ENCODE assay signal across 25 cellular contexts in genomic region chr3:132682201-132682600, GRCh38. TPM values are rescaled to one million over a fixed set of nuclear protein-coding genes. Genes with fewer than 3 reads are reported as not detected.
A peak's percentile ranks its signal among the peaks of the same experiment; 100 is the strongest.
DNase-seq lines count a peak whose midpoint lies in the region; ATAC-seq and TF ChIP-seq lines count a peak whose summit lies in the region.
"Had no signal": no experiment of that assay in that cellular context is flagged by ENCODE, and none has a peak within 500 bp of the region (broad histone marks: within the 10 kb centered on the region; RNA-seq: fewer than 3 reads in every experiment).

No MANE protein-coding gene starts in this region.

- H3K4me3 Mint-ChIP-seq in stimulated activated naive CD8-positive, alpha-beta T cell treated with anti-CD3 and anti-CD28 coated beads, Interleukin-15, Interleukin-2, amounts not matched to agents 100 ng/mL and 50 ng/mL, for 24 hours: no peak overlapping the region
- no peak overlapping the region for H3K4me3 Mint-ChIP-seq in stimulated activated naive CD8-positive, alpha-beta T cell treated with anti-CD3 and anti-CD28 coated beads, Interleukin-15, amount 100 ng/mL, for 72 hours

- H3K27me3 ChIP-seq in heart left ventricle: no peaks in the 10 kb centered on the region
- H3K27me3 ChIP-seq: MG63, Peyer's patch, SJSA1 had no signal

- no peak for DNase-seq in stimulated activated naive CD8-positive, alpha-beta T cell treated with anti-CD3 and anti-CD28 coated beads, Interleukin-15, amount 100 ng/mL, for 72 hours
- DNase-seq in NCI-H69 (lab: John Stamatoyannopoulos, UW) (peak; percentile 64), fibroblast of peridontal ligament (ENCODE audit: extremely low read depth) (peak; percentile 64), stromal cell of bone marrow (ENCODE audit: low read depth) (peak; percentile 2), heart left ventricle (no peak), HT-29 (ENCODE audit: low spot score) (no peak), COLO829 (ENCODE audit: low spot score) (no peak)
- DNase-seq: ACHN; AML-193; Caco-2; GM23248; Kasumi-1; MG63; NCI-H1092; NCI-H146; NCI-H2081; NCI-H2171 treated with DMSO at 0.1 percent for 48 hours; NCI-H446; NCI-H526 treated with DMSO at 0.1 percent for 48 hours; NK-92 treated with Interleukin-12 subunit alpha and Interleukin-12 subunit beta, amount 100 ng/mL, for 24 hours; Peyer's patch had no signal

- H3K36me3 Mint-ChIP-seq in stimulated activated naive CD8-positive, alpha-beta T cell treated with anti-CD3 and anti-CD28 coated beads, Interleukin-15, Interleukin-2, amounts not matched to agents 100 ng/mL and 50 ng/mL, for 24 hours (ENCODE audit: low read depth): peaks cover 32% of the 10 kb centered on the region

- no peaks in the 10 kb centered on the region for H3K4me1 Mint-ChIP-seq in stimulated activated naive CD8-positive, alpha-beta T cell treated with anti-CD3 and anti-CD28 coated beads, Interleukin-15, Interleukin-2, amounts not matched to agents 100 ng/mL and 50 ng/mL, for 24 hours (ENCODE audit: low read depth)
- no peaks in the 10 kb centered on the region for H3K4me1 Mint-ChIP-seq in stimulated activated naive CD8-positive, alpha-beta T cell treated with anti-CD3 and anti-CD28 coated beads, Interleukin-15, amount 100 ng/mL, for 72 hours

- no peak for TF ChIP-seq POLR2A in heart left ventricle (IDR thresholded peaks at IDR 0.05)

- H3K36me3 ChIP-seq in heart left ventricle: peaks cover 0 to 100% (median 100%) of the 10 kb centered on the region in 9 donors

- TF ChIP-seq CTCF in heart left ventricle (IDR thresholded peaks at IDR 0.05): no peak

- intact Hi-C loops in heart left ventricle (cut with DNase I): no loop called here

- peak overlapping the region; percentile 3 for H3K27ac Mint-ChIP-seq in stimulated activated naive CD8-positive, alpha-beta T cell treated with anti-CD3 and anti-CD28 coated beads, Interleukin-15, Interleukin-2, amounts not matched to agents 100 ng/mL and 50 ng/mL, for 24 hours
- H3K27ac Mint-ChIP-seq in stimulated activated naive CD8-positive, alpha-beta T cell treated with anti-CD3 and anti-CD28 coated beads, Interleukin-15, amount 100 ng/mL, for 72 hours: no peak overlapping the region

- no peaks in the 10 kb centered on the region for H3K9me3 Mint-ChIP-seq in stimulated activated naive CD8-positive, alpha-beta T cell treated with anti-CD3 and anti-CD28 coated beads, Interleukin-15, Interleukin-2, amounts not matched to agents 100 ng/mL and 50 ng/mL, for 24 hours
- H3K9me3 Mint-ChIP-seq in stimulated activated naive CD8-positive, alpha-beta T cell treated with anti-CD3 and anti-CD28 coated beads, Interleukin-15, amount 100 ng/mL, for 72 hours: no peaks in the 10 kb centered on the region

- no peaks in the 10 kb centered on the region for H3K4me1 ChIP-seq in heart left ventricle
- H3K4me1 ChIP-seq: Caco-2, HAP-1, Peyer's patch, SJSA1 had no signal

- no peak overlapping the region for H3K4me3 ChIP-seq in heart left ventricle
- H3K4me3 ChIP-seq: GM23248, HAP-1, MG63, Peyer's patch, SJSA1 had no signal

- no peak overlapping the region for H3K27ac ChIP-seq in heart left ventricle
- H3K27ac ChIP-seq: C4-2B, GM23248, Peyer's patch, SJSA1 had no signal

- no peak for ATAC-seq in stimulated activated naive CD8-positive, alpha-beta T cell treated with anti-CD3 and anti-CD28 coated beads, Interleukin-15, amount 100 ng/mL, for 72 hours
- no peak for ATAC-seq in heart left ventricle

- no peaks in the 10 kb centered on the region for H3K27me3 Mint-ChIP-seq in stimulated activated naive CD8-positive, alpha-beta T cell treated with anti-CD3 and anti-CD28 coated beads, Interleukin-15, Interleukin-2, amounts not matched to agents 100 ng/mL and 50 ng/mL, for 24 hours
- H3K27me3 Mint-ChIP-seq in stimulated activated naive CD8-positive, alpha-beta T cell treated with anti-CD3 and anti-CD28 coated beads, Interleukin-15, amount 100 ng/mL, for 72 hours: no peaks in the 10 kb centered on the region

- H3K9me3 ChIP-seq in heart left ventricle: no peaks in the 10 kb centered on the region
- H3K9me3 ChIP-seq: Caco-2, HAP-1, MG63, Peyer's patch, SJSA1 had no signal

RNA-seq across cellular contexts. Expression of gene UBA5, which starts 22.1 kb away (rescaled TPM):
- 10 to 100 TPM; 25.3 to 38.6 (median 32.0) TPM for total RNA-seq in heart left ventricle
- 10 to 100 TPM; 25.7 to 59.1 TPM for polyA plus RNA-seq in heart left ventricle
- total RNA-seq in HT-29 (2014; rRNA removed; shearing (Covaris generic)): 104 and 110 TPM in 2 replicates

RNA-seq across cellular contexts. Expression of gene ACAD11, which starts 22.6 kb away (rescaled TPM):
- 10 to 100 TPM; 18.3 to 38.8 (median 24.5) TPM for total RNA-seq in heart left ventricle
- 10 to 100 TPM in 1 of 2 donors, 1 to 10 TPM in 1; 8.9 to 14.1 TPM for polyA plus RNA-seq in heart left ventricle
- 6.2 and 10.9 TPM in 2 replicates for total RNA-seq in HT-29 (2014; rRNA removed; shearing (Covaris generic))

RNA-seq across cellular contexts. Expression of gene NPHP3, which starts 40.0 kb away (rescaled TPM):
- total RNA-seq in heart left ventricle: 10 to 100 TPM in 6 of 9 donors, 1 to 10 TPM in 3; 7.6 to 14.7 (median 10.9) TPM
- 10 to 100 TPM in 1 of 2 donors, 1 to 10 TPM in 1; 5.3 to 10.4 TPM for polyA plus RNA-seq in heart left ventricle
- 8.8 and 13.5 TPM in 2 replicates for total RNA-seq in HT-29 (2014; rRNA removed; shearing (Covaris generic))

Comparison
In these comparisons a context has a peak if more than half of its experiments do, and no peak if none do; other contexts are left out.
1. DNase-seq: peak in NCI-H69 (single experiment), fibroblast of peridontal ligament (single experiment) and stromal cell of bone marrow (single experiment); none in stimulated activated naive CD8-positive, alpha-beta T cell treated with anti-CD3 and anti-CD28 coated beads, Interleukin-15, amount 100 ng/mL, for 72 hours (0 of 2), heart left ventricle (0 of 5), HT-29 (single experiment) and COLO829 (single experiment).